2 cellular contexts compared by ENCODE assay signal in genomic region chr10:110569736-110570135, GRCh38.
TF ChIP-seq lines count a peak whose summit lies in the region.

No MANE protein-coding gene starts in this region.

TF ChIP-seq in K562, 482 proteins besides CTCF, POLR2A, EP300 and RAD21 (continued from another document):
- TF ChIP-seq ZFP91 (CRISPR knock-in tag; IDR thresholded peaks at IDR 0.05): no peak

TF ChIP-seq in neural cell, 6 proteins besides CTCF, POLR2A, EP300 and RAD21 (continued from another document):
- TF ChIP-seq SMC3 (conservative IDR thresholded peaks at IDR 0.05; ENCODE audit: poor library complexity) (no peak), MXI1 (conservative IDR thresholded peaks at IDR 0.05; ENCODE audit: poor library complexity, severe bottlenecking) (no peak), EZH2 (IDR thresholded peaks at IDR 0.05; ENCODE audit: borderline replicate concordance, insufficient read depth, low read length, poor library complexity, severe bottlenecking) (no peak), POLR2AphosphoS5 (IDR thresholded peaks at IDR 0.05) (no peak), TAF1 (IDR thresholded peaks at IDR 0.05; ENCODE audit: low read depth) (no peak)
